In the genomic region with DNA sequence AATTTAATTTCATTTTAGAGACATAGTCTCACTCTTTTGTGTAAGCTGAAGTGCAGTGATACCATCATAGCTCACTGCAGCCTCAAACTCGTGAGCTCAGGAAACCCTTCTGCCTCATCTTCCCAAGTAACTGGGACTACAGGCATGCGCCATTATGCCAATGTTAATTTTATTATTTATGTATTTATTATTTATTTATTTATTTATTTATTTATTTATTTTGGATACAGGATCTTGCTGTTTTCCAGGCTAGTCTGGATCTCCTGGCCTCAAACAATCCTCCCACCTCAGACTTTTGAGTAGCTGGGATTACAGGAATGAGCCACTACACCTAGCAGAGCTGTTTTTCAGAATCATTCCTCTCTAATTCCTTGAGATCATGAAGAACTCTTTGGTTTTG, we compare ENCODE assay signal across 29 cellular contexts.
"Had no signal": no experiment of that assay in that cellular context is flagged by ENCODE, and none has a peak within 500 bp of the region (broad histone marks: within the 10 kb centered on the region; RNA-seq: fewer than 3 reads in every experiment).

No MANE protein-coding gene starts in this region.

- H3K4me3 Mint-ChIP-seq: natural killer cell; nephron; neural progenitor cell; stimulated activated memory B cell treated with anti-CD40 and anti-IgM and Interleukin-4, amounts not matched to agents 10 μg/mL and 1 μg/mL and 100 μg/mL, for 72 hours; stimulated activated naive CD8-positive, alpha-beta T cell treated with anti-CD3 and anti-CD28 coated beads, Interleukin-15, amount 100 ng/mL, for 72 hours; type B pancreatic cell had no signal

- H3K27me3 Mint-ChIP-seq: progenitor cell of endocrine pancreas; stimulated activated memory B cell treated with anti-CD40 and anti-IgM and Interleukin-4, amounts not matched to agents 10 μg/mL and 1 μg/mL and 100 μg/mL, for 72 hours; stimulated activated naive CD8-positive, alpha-beta T cell treated with anti-CD3 and anti-CD28 coated beads, Interleukin-15, amount 100 ng/mL, for 72 hours; type B pancreatic cell had no signal

- H3K9me3 Mint-ChIP-seq: nephron; stimulated activated memory B cell treated with anti-CD40 and anti-IgM and Interleukin-4, amounts not matched to agents 10 μg/mL and 1 μg/mL and 100 μg/mL, for 72 hours; stimulated activated naive CD8-positive, alpha-beta T cell treated with anti-CD3 and anti-CD28 coated beads, Interleukin-15, amount 100 ng/mL, for 72 hours; type B pancreatic cell had no signal

- H3K36me3 ChIP-seq: neural progenitor cell, ovary, right lobe of liver, sigmoid colon, suprapubic skin, tibial artery, transverse colon, upper lobe of right lung, uterus had no signal

- H3K79me2 ChIP-seq: parathyroid adenoma had no signal

- H3K27ac Mint-ChIP-seq: natural killer cell; neural progenitor cell; progenitor cell of endocrine pancreas; stimulated activated memory B cell treated with anti-CD40 and anti-IgM and Interleukin-4, amounts not matched to agents 10 μg/mL and 1 μg/mL and 100 μg/mL, for 72 hours; stimulated activated naive CD8-positive, alpha-beta T cell treated with anti-CD3 and anti-CD28 coated beads, Interleukin-15, amount 100 ng/mL, for 72 hours; type B pancreatic cell had no signal

- H2AFZ ChIP-seq: neural progenitor cell, parathyroid adenoma had no signal

- H3K27ac ChIP-seq: neural progenitor cell, ovary, parathyroid adenoma, psoas muscle, right lobe of liver, sigmoid colon, suprapubic skin, testis, tibial artery, transverse colon, upper lobe of right lung, uterus had no signal

- ATAC-seq: natural killer cell; psoas muscle; right cardiac atrium; right lobe of liver; stimulated activated naive CD8-positive, alpha-beta T cell treated with anti-CD3 and anti-CD28 coated beads, Interleukin-15, amount 100 ng/mL, for 72 hours; stimulated activated naive CD8-positive, alpha-beta T cell treated with anti-CD3 and anti-CD28 coated beads, Interleukin-15, Interleukin-2, amounts not matched to agents 100 U/mL and 50 U/mL, for 24 hours; upper lobe of right lung had no signal

- H3K4me3 ChIP-seq: neural progenitor cell, ovary, psoas muscle, right lobe of liver, sigmoid colon, suprapubic skin, testis, tibial artery, transverse colon, upper lobe of right lung, uterus had no signal

- H3K4me1 Mint-ChIP-seq: natural killer cell; stimulated activated memory B cell treated with anti-CD40 and anti-IgM and Interleukin-4, amounts not matched to agents 10 μg/mL and 1 μg/mL and 100 μg/mL, for 72 hours; stimulated activated naive CD8-positive, alpha-beta T cell treated with anti-CD3 and anti-CD28 coated beads, Interleukin-15, amount 100 ng/mL, for 72 hours had no signal

- H3K36me3 Mint-ChIP-seq: natural killer cell; stimulated activated memory B cell treated with anti-CD40 and anti-IgM and Interleukin-4, amounts not matched to agents 10 μg/mL and 1 μg/mL and 100 μg/mL, for 72 hours had no signal

- H3K4me1 ChIP-seq: neural progenitor cell, parathyroid adenoma, psoas muscle, right lobe of liver, sigmoid colon, suprapubic skin, testis, tibial artery, transverse colon, upper lobe of right lung, uterus had no signal

- H3K27me3 ChIP-seq: neural progenitor cell, ovary, right lobe of liver, sigmoid colon, suprapubic skin, testis, tibial artery, transverse colon, upper lobe of right lung, uterus had no signal

- H3K4me2 ChIP-seq: neural progenitor cell had no signal

- H3K9ac ChIP-seq: neural progenitor cell, parathyroid adenoma had no signal

- H3K9me3 ChIP-seq: ovary, psoas muscle, right lobe of liver, sigmoid colon, suprapubic skin, testis, tibial artery, transverse colon, upper lobe of right lung, uterus had no signal

- DNase-seq: natural killer cell; occipital lobe; ovary; posterior cingulate gyrus; psoas muscle; right cardiac atrium; right lobe of liver; sigmoid colon; small intestine; stimulated activated CD4-positive, alpha-beta T cell treated with anti-CD3 and anti-CD28 coated beads, Interleukin-15, amount 100 ng/mL, for 24 hours; stimulated activated CD4-positive, alpha-beta T cell treated with anti-CD3 and anti-CD28 coated beads, Interleukin-2, amount 100 ng/mL, for 24 hours; stimulated activated CD4-positive, alpha-beta T cell treated with anti-CD3 and anti-CD28 coated beads, Interleukin-2, amount 100 ng/mL, for 48 hours; stimulated activated CD4-positive, alpha-beta T cell treated with anti-CD3 and anti-CD28 coated beads, Interleukin-4, amount 100 ng/mL, for 24 hours; stimulated activated naive CD4-positive, alpha-beta T cell; stimulated activated naive CD8-positive, alpha-beta T cell treated with anti-CD3 and anti-CD28 coated beads, Interleukin-15, amount 100 ng/mL, for 72 hours; stimulated activated naive CD8-positive, alpha-beta T cell treated with anti-CD3 and anti-CD28 coated beads, Interleukin-15, Interleukin-2, amounts not matched to agents 100 U/mL and 50 U/mL, for 24 hours; substantia nigra; testis; tibial artery; transverse colon; upper lobe of right lung; uterus had no signal
